ENCODE assay signal across 12 cellular contexts in genomic region chr12:68617160-68617926, GRCh38. TPM values are rescaled to one million over a fixed set of nuclear protein-coding genes. Genes with fewer than 3 reads are reported as not detected.
DNase-seq lines count a peak whose midpoint lies in the region; ATAC-seq and TF ChIP-seq lines count a peak whose summit lies in the region.
"Had no signal": no experiment of that assay in that cellular context is flagged by ENCODE, and none has a peak within 500 bp of the region (broad histone marks: within the 10 kb centered on the region; RNA-seq: fewer than 3 reads in every experiment).

No MANE protein-coding gene starts in this region.

- H3K79me2 ChIP-seq in Loucy (ENCODE audit: insufficient read depth, low read length) (peaks cover 100% of the 10 kb centered on the region), osteoblast (ENCODE audit: insufficient read depth, low read length) (peaks cover 97% of the 10 kb centered on the region)

- peak overlapping the region; percentile 99 for H3K4me2 ChIP-seq in Loucy (ENCODE audit: low read depth, low read length, poor library complexity, severe bottlenecking)
- H3K4me2 ChIP-seq in osteoblast (ENCODE audit: insufficient read depth, low read length): peak overlapping the region; percentile 64

- H3K36me3 Mint-ChIP-seq in T-helper 2 cell treated with Interferon-gamma antibody and Interleukin-4, amounts not matched to agents 5 μg/mL and 100 μg/mL, for 36 hours (ENCODE audit: low read depth): peaks cover 54% of the 10 kb centered on the region

- H3K4me1 ChIP-seq in Loucy (ENCODE audit: insufficient read depth, low read length, poor library complexity, severe bottlenecking) (peaks cover 69% of the 10 kb centered on the region), osteoblast (ENCODE audit: insufficient read depth, low read length) (peaks cover 81% of the 10 kb centered on the region)

- no peaks in the 10 kb centered on the region for H3K27me3 Mint-ChIP-seq in T-helper 2 cell treated with Interferon-gamma antibody and Interleukin-4, amounts not matched to agents 5 μg/mL and 100 μg/mL, for 36 hours (ENCODE audit: low read depth)

- H3K9me3 Mint-ChIP-seq in T-helper 2 cell treated with Interferon-gamma antibody and Interleukin-4, amounts not matched to agents 5 μg/mL and 100 μg/mL, for 36 hours: no peaks in the 10 kb centered on the region

- H3K9me3 ChIP-seq in Loucy (ENCODE audit: insufficient read depth, low read depth, low read length) (no peaks in the 10 kb centered on the region), osteoblast (ENCODE audit: low read depth, low read length) (no peaks in the 10 kb centered on the region)
- H3K9me3 ChIP-seq: Peyer's patch had no signal

- H3K4me3 Mint-ChIP-seq in T-helper 2 cell treated with Interferon-gamma antibody and Interleukin-4, amounts not matched to agents 5 μg/mL and 100 μg/mL, for 36 hours: no peak overlapping the region
- H3K4me3 Mint-ChIP-seq: endodermal cell had no signal

- no peaks in the 10 kb centered on the region for H3F3A ChIP-seq in Loucy (ENCODE audit: low read depth)

- no peaks in the 10 kb centered on the region for H3K9me2 ChIP-seq in Loucy (replicated peaks; ENCODE audit: low read depth, low read length)

- H3K9ac ChIP-seq in Loucy (ENCODE audit: low read depth, low read length, poor library complexity, severe bottlenecking): no peak overlapping the region

- 0 out of 2 replicates have a peak, but pooled peaks cover 5% of the 10 kb centered on the region for H3K36me3 ChIP-seq in Loucy (ENCODE audit: insufficient read depth, low read length)
- peaks cover 9% of the 10 kb centered on the region for H3K36me3 ChIP-seq in osteoblast (ENCODE audit: insufficient read depth, low read length)
- H3K36me3 ChIP-seq: Peyer's patch had no signal

- peak overlapping the region; percentile 74 for H3K27ac ChIP-seq in osteoblast (ENCODE audit: low read depth, low read length)
- H3K27ac ChIP-seq: 22Rv1, Peyer's patch had no signal

- peaks cover 59% of the 10 kb centered on the region for H3K4me1 Mint-ChIP-seq in T-helper 2 cell treated with Interferon-gamma antibody and Interleukin-4, amounts not matched to agents 5 μg/mL and 100 μg/mL, for 36 hours (ENCODE audit: low read depth)

- DNase-seq in T-helper 2 cell treated with Interferon-gamma antibody and Interleukin-4, amounts not matched to agents 5 μg/mL and 100 μg/mL, for 36 hours (ENCODE audit: low spot score): no peak
- DNase-seq in T-helper 2 cell: no peak
- peak; percentile 70 for DNase-seq in choroid plexus epithelial cell (ENCODE audit: low read depth)
- no peak for DNase-seq in osteoblast (ENCODE audit: insufficient read length, low spot score, missing footprints)
- DNase-seq in NCI-H128 (lab: John Stamatoyannopoulos, UW; ENCODE audit: unreplicated experiment): no peak
- DNase-seq: activated naive CD4-positive, alpha-beta T cell treated with anti-CD3 and anti-CD28 coated beads, Interleukin-2, amount 50 U/mL, for 16 hours; endodermal cell; Peyer's patch had no signal

- H4K20me1 ChIP-seq in Loucy (ENCODE audit: insufficient read depth, low read length, poor library complexity, severe bottlenecking) (peaks cover 98% of the 10 kb centered on the region), osteoblast (ENCODE audit: insufficient read depth, low read length) (peaks cover 67% of the 10 kb centered on the region)

- ATAC-seq in GM21526 (IDR thresholded peaks at IDR 0.05; ENCODE audit: low FRiP score, unreplicated experiment) (no peak), GM21529 (IDR thresholded peaks at IDR 0.05; ENCODE audit: unreplicated experiment) (no peak)

- H2AFZ ChIP-seq in Loucy (ENCODE audit: low read length): no peak overlapping the region
- H2AFZ ChIP-seq in osteoblast (ENCODE audit: low read length): no peak overlapping the region

- TF ChIP-seq CTCF in Loucy (conservative IDR thresholded peaks at IDR 0.05; ENCODE audit: low read length) (no peak), choroid plexus epithelial cell (conservative IDR thresholded peaks at IDR 0.05; ENCODE audit: low read depth, low read length) (no peak), osteoblast (IDR thresholded peaks at IDR 0.05; ENCODE audit: extremely low read depth, low read depth, low read length) (no peak)

- peak overlapping the region; percentile 1 for H3K27ac Mint-ChIP-seq in T-helper 2 cell treated with Interferon-gamma antibody and Interleukin-4, amounts not matched to agents 5 μg/mL and 100 μg/mL, for 36 hours
- H3K27ac Mint-ChIP-seq: endodermal cell had no signal

- peak overlapping the region; percentile 55 for H3K4me3 ChIP-seq in Loucy (ENCODE audit: low read length, poor library complexity, severe bottlenecking)
- no peak overlapping the region for H3K4me3 ChIP-seq in choroid plexus epithelial cell (ENCODE audit: low read depth, low read length)
- no peak overlapping the region for H3K4me3 ChIP-seq in osteoblast (ENCODE audit: insufficient read depth, low read length)
- H3K4me3 ChIP-seq: Peyer's patch had no signal

- H3K27me3 ChIP-seq in Loucy (ENCODE audit: insufficient read depth, low read length, poor library complexity, severe bottlenecking) (no peaks in the 10 kb centered on the region), osteoblast (ENCODE audit: insufficient read depth, low read length) (no peaks in the 10 kb centered on the region)
- H3K27me3 ChIP-seq: Peyer's patch had no signal

RNA-seq across cellular contexts. Expression of gene RAP1B, which starts 6.6 kb away (rescaled TPM):
- total RNA-seq in osteoblast: 231 and 243 TPM in 2 replicates
